In genomic region chr17:39195568-39196160, GRCh38 we compare ENCODE assay signal across 1 cellular context.
TF ChIP-seq lines count a peak whose summit lies in the region.

No MANE protein-coding gene starts in this region.

TF ChIP-seq in H1, 55 proteins besides CTCF, POLR2A, EP300 and RAD21:
- TF ChIP-seq BACH1 (IDR thresholded peaks at IDR 0.05; ENCODE audit: low read length) (no peak), SUZ12 (IDR thresholded peaks at IDR 0.05; ENCODE audit: low read length) (no peak), POU5F1 (IDR thresholded peaks at IDR 0.05; ENCODE audit: low read depth, low read length) (no peak), KDM5A (IDR thresholded peaks at IDR 0.05; ENCODE audit: low read length) (no peak), BRCA1 (IDR thresholded peaks at IDR 0.05; ENCODE audit: low read depth, low read length) (no peak), KDM1A (IDR thresholded peaks at IDR 0.05; ENCODE audit: borderline replicate concordance, low read length) (no peak), GTF2F1 (IDR thresholded peaks at IDR 0.05; ENCODE audit: borderline replicate concordance, low read depth, low read length) (no peak), TEAD4 (IDR thresholded peaks at IDR 0.05; ENCODE audit: low read depth, low read length) (no peak), CBX8 (IDR thresholded peaks at IDR 0.05; ENCODE audit: borderline replicate concordance, low read depth, low read length) (no peak), JUND (IDR thresholded peaks at IDR 0.05; ENCODE audit: low read length) (no peak)
TF ChIP-seq in H1: peak in this region for 0.
